ENCODE assay signal across 8 cellular contexts in genomic region chr5:88660326-88660946, GRCh38.
DNase-seq lines count a peak whose midpoint lies in the region; ATAC-seq and TF ChIP-seq lines count a peak whose summit lies in the region.

No MANE protein-coding gene starts in this region.

- H3K4me3 ChIP-seq in MG63 (peak overlapping the region; percentile 57), left lung (peak overlapping the region in 1 of 2 donors; percentile 22)

- H3K79me2 ChIP-seq in H9 (ENCODE audit: insufficient read depth, low read length): no peaks in the 10 kb centered on the region

- intact Hi-C loops in activated CD4-positive, alpha-beta T cell treated with anti-CD3 and anti-CD28 coated beads, Interleukin-2, amount 10 ng/mL, durations not matched to agents 24 days and 14 days (cut with micrococcal nuclease): loop anchor here (2.0 kb wide), 1 partner anchor 14 kb away; no protein-coding TSS in a partner anchor
- intact Hi-C loops in left lung (cut with DNase I): no loop called here

- no peak overlapping the region for H4K91ac ChIP-seq in H9 (ENCODE audit: insufficient read length, low read depth, low read length)

- H3K9ac ChIP-seq in H9 (ENCODE audit: extremely low read depth, insufficient read length, low read length): no peak overlapping the region

- H3K23ac ChIP-seq in H9 (ENCODE audit: insufficient read length, low read depth, low read length): no peak overlapping the region

- H3K23me2 ChIP-seq in H9 (ENCODE audit: insufficient read length, low read depth, low read length, poor library complexity, severe bottlenecking): peaks cover 15% of the 10 kb centered on the region

- H3K27ac Mint-ChIP-seq in activated CD4-positive, alpha-beta T cell treated with anti-CD3 and anti-CD28 coated beads, Interleukin-2, amount 10 ng/mL, durations not matched to agents 24 days and 14 days: no peak overlapping the region
- H3K27ac Mint-ChIP-seq in H9: no peak overlapping the region

- no peak overlapping the region for H4K8ac ChIP-seq in H9 (replicated peaks; ENCODE audit: insufficient read length, low read depth, low read length)

- H4K20me1 ChIP-seq in H9 (ENCODE audit: control insufficient read depth, insufficient read depth, insufficient read length): no peaks in the 10 kb centered on the region

- ATAC-seq in left lung: peak; percentile 47

- peaks cover 4% of the 10 kb centered on the region for H3K9me3 Mint-ChIP-seq in activated CD4-positive, alpha-beta T cell treated with anti-CD3 and anti-CD28 coated beads, Interleukin-2, amount 10 ng/mL, durations not matched to agents 24 days and 14 days
- peaks cover 0 to 3% of the 10 kb centered on the region in 2 experiments; a peak in 2 of 5 replicates for H3K9me3 Mint-ChIP-seq in H9

- H3K4me1 ChIP-seq in H9 (ENCODE audit: insufficient read depth, low read length): no peaks in the 10 kb centered on the region
- peaks cover 6 to 9% of the 10 kb centered on the region in 2 donors for H3K4me1 ChIP-seq in left lung

- no peak overlapping the region for H2BK15ac ChIP-seq in H9 (ENCODE audit: low read depth, low read length)

- peak overlapping the region; percentile 74 for H3K4me2 ChIP-seq in H9 (ENCODE audit: insufficient read depth, insufficient read length, low read length)

- H3K14ac ChIP-seq in H9 (ENCODE audit: insufficient read depth, low read length): no peak overlapping the region

- H3T11ph ChIP-seq in H9 (ENCODE audit: low read length): no peak overlapping the region

- no peak overlapping the region for H2AFZ ChIP-seq in H9 (ENCODE audit: low read length)

- H3K4ac ChIP-seq in H9 (ENCODE audit: low read depth, low read length): no peak overlapping the region

- H2BK5ac ChIP-seq in H9 (ENCODE audit: insufficient read length, low read length): no peak overlapping the region

- H3K27me3 Mint-ChIP-seq in activated CD4-positive, alpha-beta T cell treated with anti-CD3 and anti-CD28 coated beads, Interleukin-2, amount 10 ng/mL, durations not matched to agents 24 days and 14 days: peaks cover 61% of the 10 kb centered on the region
- H3K27me3 Mint-ChIP-seq in H9 (ENCODE audit: low read depth): peaks cover 85% of the 10 kb centered on the region

- TF ChIP-seq CTCF in H9 (conservative IDR thresholded peaks at IDR 0.05): no peak
- no peak for TF ChIP-seq CTCF in left lung (IDR thresholded peaks at IDR 0.05)

- peak; percentile 57 for DNase-seq in activated CD4-positive, alpha-beta T cell treated with anti-CD3 and anti-CD28 coated beads, Interleukin-2, amount 10 ng/mL, durations not matched to agents 24 days and 14 days
- no peak for DNase-seq in activated CD4-positive, alpha-beta T cell treated with anti-CD3 and anti-CD28 coated beads for 48 hours
- DNase-seq in H9 (peak; percentile 31), MG63 (peak; percentile 92), left lung (peak in 1 of 2 donors; percentile 55), NCI-H226 (no peak), dedifferentiated amniotic fluid mesenchymal stem cell (ENCODE audit: extremely low spot score) (no peak)

- H3K4me1 Mint-ChIP-seq in activated CD4-positive, alpha-beta T cell treated with anti-CD3 and anti-CD28 coated beads, Interleukin-2, amount 10 ng/mL, durations not matched to agents 24 days and 14 days: peaks cover 7% of the 10 kb centered on the region
- H3K4me1 Mint-ChIP-seq in H9: peaks cover 46 to 52% of the 10 kb centered on the region in 2 experiments

- no CpG with 5 or more reads among the region's 41 CpGs for WGBS in H9 (ENCODE audit: extremely low coverage, insufficient read length, low lambda C conversion rate)

- H3K36me3 ChIP-seq in MG63 (peaks cover 19% of the 10 kb centered on the region), left lung (no peaks in the 10 kb centered on the region)

- no peak overlapping the region for H2AK5ac ChIP-seq in H9 (ENCODE audit: insufficient read length, low read length)

- H2BK20ac ChIP-seq in H9 (ENCODE audit: low read depth, low read length, poor library complexity, severe bottlenecking): no peak overlapping the region

- peaks cover 2% of the 10 kb centered on the region for H3K36me3 Mint-ChIP-seq in activated CD4-positive, alpha-beta T cell treated with anti-CD3 and anti-CD28 coated beads, Interleukin-2, amount 10 ng/mL, durations not matched to agents 24 days and 14 days (ENCODE audit: low read depth)
- H3K36me3 Mint-ChIP-seq in H9 (ENCODE audit: insufficient read depth in 1 of 3, low read depth in 3 of 3): no peaks in the 10 kb centered on the region

- H4K5ac ChIP-seq in H9 (ENCODE audit: insufficient read length, low read depth, low read length): no peak overlapping the region

- H2BK120ac ChIP-seq in H9 (ENCODE audit: low read depth, low read length, poor library complexity, severe bottlenecking): no peak overlapping the region

- no peak overlapping the region for H3K4me3 Mint-ChIP-seq in activated CD4-positive, alpha-beta T cell treated with anti-CD3 and anti-CD28 coated beads, Interleukin-2, amount 10 ng/mL, durations not matched to agents 24 days and 14 days
- peak overlapping the region; percentile 50 to 80 for H3K4me3 Mint-ChIP-seq in H9

- H3K9me3 ChIP-seq in H9 (ENCODE audit: control insufficient read depth, low read depth, low read length) (no peaks in the 10 kb centered on the region), MG63 (no peaks in the 10 kb centered on the region), left lung (no peaks in the 10 kb centered on the region)

- H3K27ac ChIP-seq in H9 (ENCODE audit: insufficient read length, low read depth, low read length): no peak overlapping the region
- H3K27ac ChIP-seq in angular gyrus (ENCODE audit: low read depth, low read length): peak overlapping the region; percentile 90
- H3K27ac ChIP-seq in left lung: no peak overlapping the region

- no peak overlapping the region for H3K56ac ChIP-seq in H9 (ENCODE audit: insufficient read length, low read depth, low read length)

- no peaks in the 10 kb centered on the region for H3K79me1 ChIP-seq in H9 (ENCODE audit: insufficient read depth, low read depth, low read length, poor library complexity, severe bottlenecking)

- H3K27me3 ChIP-seq in H9 (ENCODE audit: insufficient read depth, low read length) (peaks cover 30% of the 10 kb centered on the region), MG63 (no peaks in the 10 kb centered on the region), left lung (peaks cover 80 to 100% of the 10 kb centered on the region in 2 donors)

- H2BK12ac ChIP-seq in H9 (ENCODE audit: insufficient read length, low read depth, low read length): no peak overlapping the region

- H3K18ac ChIP-seq in H9 (ENCODE audit: insufficient read length, low read depth, low read length): no peak overlapping the region

Comparison
In these comparisons a context has a peak if more than half of its experiments do, and no peak if none do; other contexts are left out.
1. DNase-seq: peak in activated CD4-positive, alpha-beta T cell treated with anti-CD3 and anti-CD28 coated beads, Interleukin-2, amount 10 ng/mL, durations not matched to agents 24 days and 14 days (single experiment), H9 (single experiment) and MG63 (single experiment); none in activated CD4-positive, alpha-beta T cell treated with anti-CD3 and anti-CD28 coated beads for 48 hours (single experiment), NCI-H226 (single experiment) and dedifferentiated amniotic fluid mesenchymal stem cell (single experiment).